Comparison of ENCODE assay signal across 9 cellular contexts in the genomic region with DNA sequence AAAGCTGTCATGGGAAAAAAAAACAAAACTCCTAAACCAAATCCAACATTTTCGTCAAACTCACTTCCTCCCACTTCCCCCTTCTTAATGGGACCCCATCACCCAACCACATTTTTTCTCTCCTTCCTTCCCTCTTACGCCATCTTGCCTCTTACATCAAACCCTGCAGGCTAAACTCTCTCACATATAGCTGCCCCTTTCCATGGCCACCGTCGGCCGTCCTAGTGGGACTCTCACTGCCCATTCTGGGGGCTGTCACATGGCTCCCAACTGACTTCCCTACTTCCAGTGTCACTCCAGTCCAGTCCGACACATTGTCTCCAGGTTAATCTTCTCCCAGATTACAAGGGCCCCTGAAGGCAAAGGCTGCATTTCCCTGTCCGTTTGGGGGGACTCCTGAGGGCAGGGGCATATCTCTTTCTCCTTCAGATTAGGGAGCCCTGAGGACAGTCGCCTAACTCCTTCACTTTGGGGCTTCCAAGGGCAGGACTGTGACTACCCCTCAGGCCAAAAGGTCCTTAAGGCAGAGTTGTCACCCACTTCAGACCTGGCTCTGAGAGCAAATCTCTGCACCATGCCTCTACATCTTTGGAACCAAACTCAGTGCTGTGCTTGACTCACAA. TPM values are rescaled to one million over a fixed set of nuclear protein-coding genes. Genes with fewer than 3 reads are reported as not detected.
A peak's percentile ranks its signal among the peaks of the same experiment; 100 is the strongest.
DNase-seq lines count a peak whose midpoint lies in the region; ATAC-seq and TF ChIP-seq lines count a peak whose summit lies in the region.
"Had no signal": no experiment of that assay in that cellular context is flagged by ENCODE, and none has a peak within 500 bp of the region (broad histone marks: within the 10 kb centered on the region; RNA-seq: fewer than 3 reads in every experiment).

No MANE protein-coding gene starts in this region.

- TF ChIP-seq CTCF in DND-41 (IDR thresholded peaks at IDR 0.05; ENCODE audit: borderline replicate concordance, extremely low read depth, low read length, poor library complexity, severe bottlenecking) (no peak), right lobe of liver (IDR thresholded peaks at IDR 0.05) (no peak), upper lobe of left lung (IDR thresholded peaks at IDR 0.05) (no peak)

- no peaks in the 10 kb centered on the region for H3K27me3 ChIP-seq in DND-41 (ENCODE audit: insufficient read depth, low read length, poor library complexity)
- no peaks in the 10 kb centered on the region for H3K27me3 ChIP-seq in right lobe of liver
- no peaks in the 10 kb centered on the region for H3K27me3 ChIP-seq in upper lobe of left lung

- H3K4me1 ChIP-seq in DND-41 (ENCODE audit: insufficient read depth, low read length) = peaks cover 26% of the 10 kb centered on the region
- peaks cover 0 to 5% (median 3%) of the 10 kb centered on the region in 4 donors for H3K4me1 ChIP-seq in right lobe of liver
- H3K4me1 ChIP-seq in upper lobe of left lung = peaks cover 13 to 22% (median 14%) of the 10 kb centered on the region in 4 donors

- peak overlapping the region; percentile 95 for H3K27ac Mint-ChIP-seq in activated T-helper 1 cell treated with anti-CD3 and anti-CD28 coated beads, Interleukin-12 subunit alpha, Interleukin-12 subunit beta, Interleukin-2, Interleukin-4 antibody, amounts not matched to agents 30 ng/mL and 10 ng/mL and 1 ng/mL, durations not matched to agents 14 hours and 24 hours and 36 hours

- H3K4me2 ChIP-seq in DND-41 (ENCODE audit: insufficient read depth, low read length) = peak overlapping the region; percentile 98

- H3K27ac ChIP-seq in DND-41 (ENCODE audit: low read length) = peak overlapping the region; percentile 60
- H3K27ac ChIP-seq in right lobe of liver = peak overlapping the region; percentile 2 to 60 (median 15)
- peak overlapping the region; percentile 72 to 80 (median 74) for H3K27ac ChIP-seq in upper lobe of left lung

- H4K20me1 ChIP-seq in DND-41 (ENCODE audit: insufficient read depth, low read length) = no peaks in the 10 kb centered on the region

- H3K79me2 ChIP-seq in DND-41 (ENCODE audit: insufficient read depth, low read length) = no peaks in the 10 kb centered on the region

- H3K4me3 Mint-ChIP-seq in activated T-helper 1 cell treated with anti-CD3 and anti-CD28 coated beads, Interleukin-12 subunit alpha, Interleukin-12 subunit beta, Interleukin-2, Interleukin-4 antibody, amounts not matched to agents 30 ng/mL and 10 ng/mL and 1 ng/mL, durations not matched to agents 14 hours and 24 hours and 36 hours = peak overlapping the region; percentile 99

- intact Hi-C loops in activated T-helper 1 cell treated with anti-CD3 and anti-CD28 coated beads, Interleukin-12 subunit alpha, Interleukin-12 subunit beta, Interleukin-2, Interleukin-4 antibody, amounts not matched to agents 30 ng/mL and 10 ng/mL and 1 ng/mL, durations not matched to agents 14 hours and 24 hours and 36 hours (cut with micrococcal nuclease) = loop anchor here (1.0 to 5.0 kb wide), 7 partner anchors 16 to 597 kb away; partner anchors contain the start of genes CEP85 and GPATCH3
- intact Hi-C loops in right lobe of liver (cut with DNase I) = no loop called here

- no peak for ATAC-seq in DND-41 (ENCODE audit: insufficient read depth, low read depth)
- ATAC-seq in HG03432 (IDR thresholded peaks at IDR 0.05; ENCODE audit: unreplicated experiment) = peak; percentile 13
- no peak for ATAC-seq in right lobe of liver
- peak in 1 of 2 donors; percentile 17 for ATAC-seq in upper lobe of left lung (ENCODE audit: low FRiP score in 2 of 2)

- no peaks in the 10 kb centered on the region for H3K27me3 Mint-ChIP-seq in activated T-helper 1 cell treated with anti-CD3 and anti-CD28 coated beads, Interleukin-12 subunit alpha, Interleukin-12 subunit beta, Interleukin-2, Interleukin-4 antibody, amounts not matched to agents 30 ng/mL and 10 ng/mL and 1 ng/mL, durations not matched to agents 14 hours and 24 hours and 36 hours (ENCODE audit: insufficient read depth)

- no peaks in the 10 kb centered on the region for H3K9me3 Mint-ChIP-seq in activated T-helper 1 cell treated with anti-CD3 and anti-CD28 coated beads, Interleukin-12 subunit alpha, Interleukin-12 subunit beta, Interleukin-2, Interleukin-4 antibody, amounts not matched to agents 30 ng/mL and 10 ng/mL and 1 ng/mL, durations not matched to agents 14 hours and 24 hours and 36 hours

- H3K9me3 ChIP-seq in DND-41 (ENCODE audit: insufficient read depth, low read length, severe bottlenecking) (no peaks in the 10 kb centered on the region), right lobe of liver (no peaks in the 10 kb centered on the region), upper lobe of left lung (no peaks in the 10 kb centered on the region)

- H3K9ac ChIP-seq in DND-41 (ENCODE audit: low read depth, low read length) = peak overlapping the region; percentile 68

- TF ChIP-seq POLR2A in right lobe of liver (IDR thresholded peaks at IDR 0.05) (no peak), upper lobe of left lung (IDR thresholded peaks at IDR 0.05) (no peak)

- peak overlapping the region; percentile 100 for H2AFZ ChIP-seq in DND-41 (ENCODE audit: low read depth, low read length)

- TF ChIP-seq EP300 in upper lobe of left lung (IDR thresholded peaks at IDR 0.05) = no peak

- H3K4me3 ChIP-seq in DND-41 (ENCODE audit: low read depth in 1 of 2, low read length in 2 of 2) (peak overlapping the region; percentile 86 to 96), right lobe of liver (peak overlapping the region; percentile 70 to 84 (median 78)), upper lobe of left lung (peak overlapping the region; percentile 60 to 89 (median 74))

- H3K36me3 Mint-ChIP-seq in activated T-helper 1 cell treated with anti-CD3 and anti-CD28 coated beads, Interleukin-12 subunit alpha, Interleukin-12 subunit beta, Interleukin-2, Interleukin-4 antibody, amounts not matched to agents 30 ng/mL and 10 ng/mL and 1 ng/mL, durations not matched to agents 14 hours and 24 hours and 36 hours (ENCODE audit: low read depth) = peaks cover 2% of the 10 kb centered on the region

- WGBS in right lobe of liver (ENCODE audit: insufficient coverage, low coverage, low lambda C conversion rate, missing lambda C conversion rate) = 24% methylated on average over 8 of the region's 8 CpGs
- 24 to 32% methylated on average over 8 of the region's 8 CpGs for WGBS in upper lobe of left lung, 2 donors

- H3K36me3 ChIP-seq in DND-41 (ENCODE audit: insufficient read depth, low read length) = no peaks in the 10 kb centered on the region
- no peaks in the 10 kb centered on the region for H3K36me3 ChIP-seq in right lobe of liver
- no peaks in the 10 kb centered on the region for H3K36me3 ChIP-seq in upper lobe of left lung

- DNase-seq in DND-41 (no peak), right lobe of liver (no peak), upper lobe of left lung (no peak), COR-L47 (lab: John Stamatoyannopoulos, UW) (no peak), RKO (ENCODE audit: low spot score) (no peak), occipital lobe (lab: John Stamatoyannopoulos, UW) (no peak)
- no peak for DNase-seq in activated T-helper 1 cell treated with anti-CD3 and anti-CD28 coated beads, Interleukin-12 subunit alpha, Interleukin-12 subunit beta, Interleukin-2, Interleukin-4 antibody, amounts not matched to agents 30 ng/mL and 10 ng/mL and 1 ng/mL, durations not matched to agents 14 hours and 24 hours and 36 hours (ENCODE audit: low spot score)

- peaks cover 40% of the 10 kb centered on the region for H3K4me1 Mint-ChIP-seq in activated T-helper 1 cell treated with anti-CD3 and anti-CD28 coated beads, Interleukin-12 subunit alpha, Interleukin-12 subunit beta, Interleukin-2, Interleukin-4 antibody, amounts not matched to agents 30 ng/mL and 10 ng/mL and 1 ng/mL, durations not matched to agents 14 hours and 24 hours and 36 hours (ENCODE audit: low read depth)

RNA-seq across cellular contexts. Expression of gene UBXN11, which starts 0.7 kb away (rescaled TPM):
- 14.8 and 22.1 TPM in 2 replicates for total RNA-seq in activated T-helper 1 cell treated with anti-CD3 and anti-CD28 coated beads, Interleukin-12 subunit alpha, Interleukin-12 subunit beta, Interleukin-2, Interleukin-4 antibody, amounts not matched to agents 30 ng/mL and 10 ng/mL and 1 ng/mL, durations not matched to agents 14 hours and 24 hours and 36 hours
- total RNA-seq in right lobe of liver (10 to 100 TPM in 1 of 6 experiments, 1 to 10 TPM in 5; 4.3 to 11.3 (median 7.0) TPM), upper lobe of left lung (100 to 1,000 TPM in 2 of 6 donors, 10 to 100 TPM in 4; 25.7 to 194 (median 62.5) TPM), occipital lobe (5.0 TPM)

RNA-seq across cellular contexts. Expression of gene CD52, which starts 12.0 kb away (rescaled TPM):
- 394 and 411 TPM in 2 replicates for total RNA-seq in activated T-helper 1 cell treated with anti-CD3 and anti-CD28 coated beads, Interleukin-12 subunit alpha, Interleukin-12 subunit beta, Interleukin-2, Interleukin-4 antibody, amounts not matched to agents 30 ng/mL and 10 ng/mL and 1 ng/mL, durations not matched to agents 14 hours and 24 hours and 36 hours
- 10 to 100 TPM in 2 of 6 experiments, 1 to 10 TPM in 4; 2.8 to 17.6 (median 8.5) TPM for total RNA-seq in right lobe of liver
- 100 to 1,000 TPM in 5 of 6 donors, 10 to 100 TPM in 1; 74.4 to 437 (median 172) TPM for total RNA-seq in upper lobe of left lung
- 1.1 TPM for total RNA-seq in occipital lobe
- total RNA-seq: RPMI7951 had no signal

RNA-seq across cellular contexts. Expression of gene SH3BGRL3, which starts 25.9 kb away (rescaled TPM):
- 551 and 575 TPM in 2 replicates for total RNA-seq in activated T-helper 1 cell treated with anti-CD3 and anti-CD28 coated beads, Interleukin-12 subunit alpha, Interleukin-12 subunit beta, Interleukin-2, Interleukin-4 antibody, amounts not matched to agents 30 ng/mL and 10 ng/mL and 1 ng/mL, durations not matched to agents 14 hours and 24 hours and 36 hours
- total RNA-seq in right lobe of liver (10 to 100 TPM; 26.3 to 61.8 (median 34.9) TPM), upper lobe of left lung (100 to 1,000 TPM in 4 of 6 donors, 10 to 100 TPM in 2; 39.1 to 271 (median 156) TPM), occipital lobe (8.4 TPM)

RNA-seq across cellular contexts. Expression of gene CRYBG2, which starts 48.2 kb away (rescaled TPM):
- 0.83 and 1.9 TPM in 2 replicates for total RNA-seq in activated T-helper 1 cell treated with anti-CD3 and anti-CD28 coated beads, Interleukin-12 subunit alpha, Interleukin-12 subunit beta, Interleukin-2, Interleukin-4 antibody, amounts not matched to agents 30 ng/mL and 10 ng/mL and 1 ng/mL, durations not matched to agents 14 hours and 24 hours and 36 hours
- total RNA-seq in right lobe of liver = 1 to 10 TPM in 2 of 6 experiments, under 1 TPM in 1, not detected in 3; 0.81 to 1.9 (median 1.7) TPM
- total RNA-seq in upper lobe of left lung = 10 to 100 TPM in 3 of 6 donors, 1 to 10 TPM in 2, under 1 TPM in 1; 0.59 to 25.2 (median 11.1) TPM
- total RNA-seq in occipital lobe = 1.1 TPM
- total RNA-seq: RPMI7951 had no signal

Comparison
In these comparisons a context has a peak if more than half of its experiments do, and no peak if none do; other contexts are left out.
1. H3K27ac ChIP-seq: peak in every context shown above with its lines; median percentile 74 in upper lobe of left lung; 60 in DND-41; 15 in right lobe of liver.
2. RNA of gene CD52, which starts 12.0 kb away (total RNA-seq): 394 to 411 TPM in activated T-helper 1 cell treated with anti-CD3 and anti-CD28 coated beads, Interleukin-12 subunit alpha, Interleukin-12 subunit beta, Interleukin-2, Interleukin-4 antibody, amounts not matched to agents 30 ng/mL and 10 ng/mL and 1 ng/mL, durations not matched to agents 14 hours and 24 hours and 36 hours and 74.4 to 437 TPM in upper lobe of left lung; 2.8 to 17.6 TPM in right lobe of liver and 1.1 TPM in occipital lobe (single experiment); every median in the first group is over 4 times any median in the second.
3. Peak in every context shown above with its lines, with median percentiles within 50 percentile points of each other: H3K4me3 ChIP-seq.